ENCODE assay signal across 9 cellular contexts in genomic region chr11:86676533-86677154, GRCh38. TPM values are rescaled to one million over a fixed set of nuclear protein-coding genes. Genes with fewer than 3 reads are reported as not detected.
DNase-seq lines count a peak whose midpoint lies in the region; ATAC-seq and TF ChIP-seq lines count a peak whose summit lies in the region.
"Had no signal": no experiment of that assay in that cellular context is flagged by ENCODE, and none has a peak within 500 bp of the region (broad histone marks: within the 10 kb centered on the region; RNA-seq: fewer than 3 reads in every experiment).

No MANE protein-coding gene starts in this region.

- H3K27ac ChIP-seq in esophagus squamous epithelium (peak overlapping the region in 1 of 4 donors; percentile 16), upper lobe of right lung (no peak overlapping the region), testis (no peak overlapping the region)
- no peak overlapping the region for H3K27ac ChIP-seq in CD4-positive, alpha-beta T cell (ENCODE audit: low read depth, low read length)

- no peak overlapping the region for H3K4me3 Mint-ChIP-seq in activated naive CD4-positive, alpha-beta T cell treated with anti-CD3 and anti-CD28 coated beads for 36 hours
- H3K4me3 Mint-ChIP-seq in CD4-positive, alpha-beta T cell = no peak overlapping the region

- DNase-seq in activated naive CD4-positive, alpha-beta T cell treated with anti-CD3 and anti-CD28 coated beads for 36 hours = peak; percentile 18
- DNase-seq in activated naive CD4-positive, alpha-beta T cell treated with anti-CD3 and anti-CD28 coated beads, Interleukin-2, amount 50 U/mL, for 16 hours = no peak
- DNase-seq in NCI-H510A (lab: John Stamatoyannopoulos, UW) (peak; percentile 72), esophagus squamous epithelium (lab: John Stamatoyannopoulos, UW) (no peak), upper lobe of right lung (no peak), testis (no peak)
- DNase-seq in CD4-positive, alpha-beta T cell = no peak

- peaks cover 5% of the 10 kb centered on the region for H3K27me3 Mint-ChIP-seq in activated naive CD4-positive, alpha-beta T cell treated with anti-CD3 and anti-CD28 coated beads for 36 hours (ENCODE audit: low read depth)
- H3K27me3 Mint-ChIP-seq in CD4-positive, alpha-beta T cell = peaks cover 4% of the 10 kb centered on the region

- no peaks in the 10 kb centered on the region for H3K9me3 Mint-ChIP-seq in activated naive CD4-positive, alpha-beta T cell treated with anti-CD3 and anti-CD28 coated beads for 36 hours
- H3K9me3 Mint-ChIP-seq in CD4-positive, alpha-beta T cell = no peaks in the 10 kb centered on the region

- H3K4me1 Mint-ChIP-seq in activated naive CD4-positive, alpha-beta T cell treated with anti-CD3 and anti-CD28 coated beads for 36 hours (ENCODE audit: low read depth) = peaks cover 5% of the 10 kb centered on the region
- H3K4me1 Mint-ChIP-seq in CD4-positive, alpha-beta T cell (ENCODE audit: low read depth) = peaks cover 5% of the 10 kb centered on the region

- H3K27ac Mint-ChIP-seq in activated naive CD4-positive, alpha-beta T cell treated with anti-CD3 and anti-CD28 coated beads for 36 hours = no peak overlapping the region
- no peak overlapping the region for H3K27ac Mint-ChIP-seq in CD4-positive, alpha-beta T cell

- H3K36me3 ChIP-seq in esophagus squamous epithelium (no peaks in the 10 kb centered on the region), upper lobe of right lung (no peaks in the 10 kb centered on the region), testis (ENCODE audit: low read depth, missing control alignments) (no peaks in the 10 kb centered on the region)

- CTCF ChIA-PET in activated naive CD4-positive, alpha-beta T cell treated with anti-CD3 and anti-CD28 coated beads for 36 hours (lab: Charles Lee) = interaction anchor here (0.6 kb wide), 1 partner anchor 219 kb away, joined by 4 read pairs; no protein-coding TSS in a partner anchor
- CTCF ChIA-PET in CD4-positive, alpha-beta T cell (lab: Charles Lee) = no interaction called here

- 77 to 83% methylated on average over 6 of the region's 6 CpGs for WGBS in esophagus squamous epithelium, 2 donors
- WGBS in testis, 2 donors = 82 to 95% methylated on average over 6 of the region's 6 CpGs

- H3K4me1 ChIP-seq in esophagus squamous epithelium (peaks cover 0 to 31% (median 3%) of the 10 kb centered on the region in 3 donors), upper lobe of right lung (peaks cover 6% of the 10 kb centered on the region), testis (peaks cover 27% of the 10 kb centered on the region)

- ATAC-seq in upper lobe of right lung (no peak), GM21723 (IDR thresholded peaks at IDR 0.05; ENCODE audit: unreplicated experiment) (no peak)
- ATAC-seq in CD4-positive, alpha-beta T cell (ENCODE audit: poor library complexity) = no peak

- peak in 4 of 6 experiments; percentile 6 to 54 (median 25) for TF ChIP-seq CTCF in esophagus squamous epithelium (IDR thresholded peaks at IDR 0.05)
- TF ChIP-seq CTCF in upper lobe of right lung (IDR thresholded peaks at IDR 0.05) = peak; percentile 33
- peak in 1 of 3 experiments; percentile 19 for TF ChIP-seq CTCF in testis (IDR thresholded peaks at IDR 0.05)
- TF ChIP-seq CTCF in CD4-positive, alpha-beta T cell (IDR thresholded peaks at IDR 0.05) = no peak

- POLR2A ChIA-PET in CD4-positive, alpha-beta T cell (lab: Charles Lee) = no interaction called here

- no peak overlapping the region for H3K4me3 ChIP-seq in esophagus squamous epithelium
- no peak overlapping the region for H3K4me3 ChIP-seq in upper lobe of right lung
- no peak overlapping the region for H3K4me3 ChIP-seq in testis
- H3K4me3 ChIP-seq: lung had no signal

- intact Hi-C loops in activated naive CD4-positive, alpha-beta T cell treated with anti-CD3 and anti-CD28 coated beads for 36 hours (cut with micrococcal nuclease) = loop anchor here (1.0 to 10.0 kb wide), 3 partner anchors 142 to 922 kb away; partner anchors contain the start of gene CCDC83
- intact Hi-C loops in esophagus squamous epithelium (cut with DNase I) = loop anchor here (10.0 kb wide), 1 partner anchor 128 kb away; the partner anchor contains the start of gene PRSS23
- intact Hi-C loops in upper lobe of right lung (cut with DNase I) = no loop called here
- intact Hi-C loops in testis (cut with DNase I; ENCODE audit: low total_unique reads) = no loop called here
- intact Hi-C loops in CD4-positive, alpha-beta T cell (cut with DNase I, micrococcal nuclease) = no loop called here

- H3K36me3 Mint-ChIP-seq in activated naive CD4-positive, alpha-beta T cell treated with anti-CD3 and anti-CD28 coated beads for 36 hours (ENCODE audit: low read depth) = no peaks in the 10 kb centered on the region
- no peaks in the 10 kb centered on the region for H3K36me3 Mint-ChIP-seq in CD4-positive, alpha-beta T cell (ENCODE audit: low read depth)

- H3K27me3 ChIP-seq in esophagus squamous epithelium (no peaks in the 10 kb centered on the region), upper lobe of right lung (no peaks in the 10 kb centered on the region), testis (no peaks in the 10 kb centered on the region)
- no peaks in the 10 kb centered on the region for H3K27me3 ChIP-seq in CD4-positive, alpha-beta T cell (ENCODE audit: control insufficient read depth, insufficient read depth, low read length)

- H3K9me3 ChIP-seq in esophagus squamous epithelium (no peaks in the 10 kb centered on the region), upper lobe of right lung (no peaks in the 10 kb centered on the region), testis (no peaks in the 10 kb centered on the region)
- no peaks in the 10 kb centered on the region for H3K9me3 ChIP-seq in CD4-positive, alpha-beta T cell (ENCODE audit: control insufficient read depth, low read length)

- TF ChIP-seq POLR2A in esophagus squamous epithelium (IDR thresholded peaks at IDR 0.05) (no peak), testis (IDR thresholded peaks at IDR 0.05) (no peak)

RNA-seq across cellular contexts. Expression of gene ME3, which starts 4.2 kb away (rescaled TPM):
- 1 to 10 TPM; 6.0 to 6.7 TPM for total RNA-seq in activated naive CD4-positive, alpha-beta T cell treated with anti-CD3 and anti-CD28 coated beads for 36 hours
- total RNA-seq in esophagus squamous epithelium = 10 to 100 TPM in 1 of 4 donors, 1 to 10 TPM in 3; 1.9 to 18.3 (median 5.6) TPM
- 24.7 TPM for total RNA-seq in upper lobe of right lung
- 100 to 1,000 TPM; 115 to 170 TPM for total RNA-seq in testis
- polyA plus RNA-seq in testis (ENCODE audit: insufficient read depth, low read depth, low replicate concordance) = 26.7 TPM
- total RNA-seq in CD4-positive, alpha-beta T cell = 10 to 100 TPM in 1 of 2 experiments, 1 to 10 TPM in 1; 9.1 to 10.6 TPM

Comparison
In these comparisons a context has a peak if more than half of its experiments do, and no peak if none do; other contexts are left out.
1. DNase-seq: peak in activated naive CD4-positive, alpha-beta T cell treated with anti-CD3 and anti-CD28 coated beads for 36 hours (single experiment) and NCI-H510A (single experiment); none in activated naive CD4-positive, alpha-beta T cell treated with anti-CD3 and anti-CD28 coated beads, Interleukin-2, amount 50 U/mL, for 16 hours (single experiment), esophagus squamous epithelium (single experiment), upper lobe of right lung (single experiment), testis (single experiment) and CD4-positive, alpha-beta T cell (0 of 10).
2. intact Hi-C loops: an anchor here in activated naive CD4-positive, alpha-beta T cell treated with anti-CD3 and anti-CD28 coated beads for 36 hours (1.0 to 10.0 kb wide) and esophagus squamous epithelium (10.0 kb wide); none called in upper lobe of right lung, testis and CD4-positive, alpha-beta T cell.